28 cellular contexts compared by ENCODE assay signal in genomic region chr19:30637926-30638325, GRCh38.
"Had no signal": no experiment of that assay in that cellular context is flagged by ENCODE, and none has a peak within 500 bp of the region (broad histone marks: within the 10 kb centered on the region; RNA-seq: fewer than 3 reads in every experiment).

No MANE protein-coding gene starts in this region.

- H3K9me3 Mint-ChIP-seq: dendritic cell treated with granulocyte-macrophage colony-stimulating factor and Interleukin-4, amounts not matched to agents 40 ng/mL and 50 ng/mL, for 4 days; effector memory CD8-positive, alpha-beta T cell had no signal

- H3K27me3 Mint-ChIP-seq: dendritic cell treated with granulocyte-macrophage colony-stimulating factor and Interleukin-4, amounts not matched to agents 40 ng/mL and 50 ng/mL, for 4 days had no signal

- DNase-seq: colonic mucosa; cortex of kidney; dermis blood vessel endothelial cell; dorsolateral prefrontal cortex; effector CD4-positive, alpha-beta T cell; effector CD8-positive, alpha-beta T cell; effector memory CD4-positive, alpha-beta T cell; effector memory CD8-positive, alpha-beta T cell; endodermal cell; erythroblast; esophagus squamous epithelium; foreskin fibroblast; foreskin keratinocyte; foreskin melanocyte; gastrocnemius medialis; glutamatergic neuron; head of caudate nucleus; heart left ventricle; heart right ventricle had no signal

- H3K4me3 Mint-ChIP-seq: dendritic cell treated with granulocyte-macrophage colony-stimulating factor and Interleukin-4, amounts not matched to agents 40 ng/mL and 50 ng/mL, for 4 days; effector memory CD8-positive, alpha-beta T cell; endodermal cell had no signal

- H3K4me1 Mint-ChIP-seq: endodermal cell had no signal

- FAIRE-seq: colon, endometrium, endothelial cell of umbilical vein, frontal cortex had no signal

- H3K27me3 ChIP-seq: colonic mucosa, esophagus squamous epithelium, foreskin keratinocyte, gastrocnemius medialis, heart left ventricle had no signal

- H3K27ac ChIP-seq: colonic mucosa, coronary artery, epithelial cell of prostate, esophagus squamous epithelium, foreskin keratinocyte, gastrocnemius medialis, gastroesophageal sphincter, heart left ventricle, heart right ventricle had no signal

- ATAC-seq: effector memory CD8-positive, alpha-beta T cell; esophagus mucosa; foreskin keratinocyte; gastrocnemius medialis; gastroesophageal sphincter; heart left ventricle; heart right ventricle had no signal

- H3K9me3 ChIP-seq: colonic mucosa, esophagus squamous epithelium, gastrocnemius medialis had no signal

- H3K4me3 ChIP-seq: colonic mucosa, coronary artery, dorsolateral prefrontal cortex, esophagus squamous epithelium, gastrocnemius medialis, gastroesophageal sphincter, heart left ventricle, heart right ventricle had no signal

- H3K36me3 ChIP-seq: colonic mucosa, esophagus squamous epithelium, gastrocnemius medialis, gastroesophageal sphincter, heart left ventricle, heart right ventricle had no signal

- H3K27ac Mint-ChIP-seq: dendritic cell treated with granulocyte-macrophage colony-stimulating factor and Interleukin-4, amounts not matched to agents 40 ng/mL and 50 ng/mL, for 4 days; effector memory CD8-positive, alpha-beta T cell; endodermal cell had no signal

- H3K4me1 ChIP-seq: colonic mucosa, esophagus squamous epithelium, foreskin keratinocyte, gastrocnemius medialis, gastroesophageal sphincter, heart left ventricle, heart right ventricle had no signal
